In genomic region chr1:91830242-91831131, GRCh38 we compare ENCODE assay signal across 8 cellular contexts. TPM values are rescaled to one million over a fixed set of nuclear protein-coding genes. Genes with fewer than 3 reads are reported as not detected.
DNase-seq lines count a peak whose midpoint lies in the region; ATAC-seq and TF ChIP-seq lines count a peak whose summit lies in the region.

No MANE protein-coding gene starts in this region.

- H3K36me3 ChIP-seq in lower lobe of right lung (no peaks in the 10 kb centered on the region), aorta (ENCODE audit: control insufficient read depth in 1 of 2, insufficient read depth in 2 of 2, low read length in 1 of 2) (no peaks in the 10 kb centered on the region)

- H3K4me3 ChIP-seq in cardiac fibroblast (replicated peaks in 1 of 2; ENCODE audit: low read depth in 2 of 2, low read length in 2 of 2), result no peak overlapping the region
- no peak overlapping the region for H3K4me3 ChIP-seq in lower lobe of right lung
- H3K4me3 ChIP-seq in aorta (ENCODE audit: low read length in 2 of 2), result no peak overlapping the region

- 43 to 46% methylated on average over 10 of the region's 10 CpGs for WGBS in aorta, 2 donors

- H3K27me3 ChIP-seq in lower lobe of right lung (ENCODE audit: low read depth) (no peaks in the 10 kb centered on the region), aorta (ENCODE audit: control insufficient read depth in 1 of 2, insufficient read depth in 2 of 2, low read length in 1 of 2) (no peaks in the 10 kb centered on the region)

- TF ChIP-seq CTCF in cardiac fibroblast (IDR thresholded peaks at IDR 0.05; ENCODE audit: low read depth, low read length), result peak; percentile 54
- TF ChIP-seq CTCF in lower lobe of right lung (IDR thresholded peaks at IDR 0.05), result peak; percentile 31

- peaks cover 47% of the 10 kb centered on the region for H3K4me1 ChIP-seq in lower lobe of right lung
- no peaks in the 10 kb centered on the region for H3K4me1 ChIP-seq in aorta (ENCODE audit: control insufficient read depth in 1 of 2, insufficient read depth in 2 of 2, low read length in 2 of 2)

- H3K9me3 ChIP-seq in lower lobe of right lung, result no peaks in the 10 kb centered on the region
- H3K9me3 ChIP-seq in aorta (ENCODE audit: control insufficient read depth, low read length), result no peaks in the 10 kb centered on the region

- ATAC-seq in lower lobe of right lung, result peak; percentile 81 to 82
- peak; percentile 68 for ATAC-seq in aorta (ENCODE audit: low FRiP score)
- no peak for ATAC-seq in GM21723 (IDR thresholded peaks at IDR 0.05; ENCODE audit: unreplicated experiment)

- intact Hi-C loops in lower lobe of right lung (cut with DNase I) (no loop called here), aorta (cut with DNase I) (no loop called here)

- H3K27ac ChIP-seq in lower lobe of right lung, result peak overlapping the region; percentile 56
- H3K27ac ChIP-seq in aorta (ENCODE audit: low read depth in 1 of 2, low read length in 2 of 2), result peak overlapping the region in 1 of 2 donors; percentile 71

- DNase-seq in SKM-1 treated with dmso at 0.1 percent for 144 hours (lab: John Stamatoyannopoulos, UW; ENCODE audit: unreplicated experiment) (peak; percentile 30), SKM-1 (lab: John Stamatoyannopoulos, UW; ENCODE audit: unreplicated experiment) (no peak), cardiac fibroblast (ENCODE audit: low read depth in 2 of 2) (peak; percentile 90 to 94), lower lobe of right lung (peak; percentile 62), aorta (peak; percentile 75 to 89), 8988T (no peak)
- no peak for DNase-seq in stimulated activated naive CD4-positive, alpha-beta T cell (lab: John Stamatoyannopoulos, UW)

RNA-seq across cellular contexts. Expression of gene TGFBR3, which starts 55.5 kb away (rescaled TPM):
- total RNA-seq in lower lobe of right lung, result 51.7 TPM
- 10 to 100 TPM; 50.6 to 81.5 TPM for total RNA-seq in aorta
- 10 to 100 TPM in 1 of 2 donors, 1 to 10 TPM in 1; 3.6 to 16.2 TPM for polyA plus RNA-seq in aorta

Comparison
In these comparisons a context has a peak if more than half of its experiments do, and no peak if none do; other contexts are left out.
1. DNase-seq: peak in SKM-1 treated with dmso at 0.1 percent for 144 hours (single experiment), cardiac fibroblast (2 of 2), lower lobe of right lung (single experiment) and aorta (2 of 2); none in SKM-1 (single experiment), stimulated activated naive CD4-positive, alpha-beta T cell (0 of 6) and 8988T (single experiment).